ENCODE assay signal across 1 cellular context in the genomic region with DNA sequence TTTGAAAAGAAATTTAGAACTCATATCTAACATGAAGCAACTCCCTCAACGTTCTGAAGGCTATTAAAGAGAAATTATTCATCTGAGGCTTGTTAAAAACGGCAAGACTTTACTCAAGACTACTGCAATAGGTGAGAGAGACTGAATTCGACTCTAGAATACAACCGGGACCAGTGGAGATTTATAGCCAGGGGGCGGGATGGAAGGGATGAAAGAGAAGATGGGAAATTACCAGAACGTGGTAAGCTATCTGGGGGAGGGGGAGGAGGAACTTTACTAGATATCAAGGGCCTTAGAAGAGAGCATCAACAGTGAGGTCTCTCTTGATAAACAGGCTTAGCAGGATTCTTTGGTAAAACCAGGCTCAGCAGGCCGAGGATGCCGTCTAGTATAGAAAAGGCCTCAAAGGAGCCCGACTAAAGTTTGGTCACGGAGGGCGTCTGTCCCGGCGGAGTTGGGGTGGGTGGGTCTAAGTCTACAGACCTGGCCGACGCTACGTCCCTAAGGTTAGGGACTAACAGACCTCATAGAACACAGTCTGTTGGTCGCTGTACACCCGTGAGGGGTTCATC.
TF ChIP-seq lines count a peak whose summit lies in the region.

No MANE protein-coding gene starts in this region.

TF ChIP-seq in IMR-90, 13 proteins besides CTCF, POLR2A, EP300 and RAD21 (continued from another document):
- TF ChIP-seq RCOR1 (IDR thresholded peaks at IDR 0.05; ENCODE audit: insufficient replicate concordance, low read length) (no peak), CEBPB (IDR thresholded peaks at IDR 0.05; ENCODE audit: low read depth, low read length) (no peak), FOS (IDR thresholded peaks at IDR 0.05; ENCODE audit: low read depth, low read length) (no peak), RFX5 (IDR thresholded peaks at IDR 0.05; ENCODE audit: low read depth, low read length) (no peak), NFE2L2 (IDR thresholded peaks at IDR 0.05; ENCODE audit: low read depth, low read length) (no peak)
